Comparison of ENCODE assay signal across 9 cellular contexts in genomic region chr14:31449971-31450610, GRCh38. TPM values are rescaled to one million over a fixed set of nuclear protein-coding genes. Genes with fewer than 3 reads are reported as not detected.
DNase-seq lines count a peak whose midpoint lies in the region; ATAC-seq, FAIRE-seq and TF ChIP-seq lines count a peak whose summit lies in the region.
"Had no signal": no experiment of that assay in that cellular context is flagged by ENCODE, and none has a peak within 500 bp of the region (broad histone marks: within the 10 kb centered on the region; RNA-seq: fewer than 3 reads in every experiment).

No MANE protein-coding gene starts in this region.

- H3K79me2 ChIP-seq in GM12878 (ENCODE audit: control insufficient read depth, insufficient read depth, low read length): no peaks in the 10 kb centered on the region

- RAD21 ChIA-PET in GM12878 (lab: Charles Lee; ENCODE audit: unreplicated experiment): interaction anchor here (0.8 to 1.6 kb wide), 6 partner anchors 8 to 322 kb away, joined by 3 to 4 read pairs (median 4); partner anchors contain the start of genes HEATR5A and HECTD1

- H3K9me3 ChIP-seq in CD8-positive, alpha-beta T cell (ENCODE audit: low read length): no peaks in the 10 kb centered on the region
- no peaks in the 10 kb centered on the region for H3K9me3 ChIP-seq in GM12878 (replicated peaks; ENCODE audit: control insufficient read depth, insufficient read depth, low read length)

- H3K4me1 ChIP-seq in CD8-positive, alpha-beta T cell (ENCODE audit: insufficient read depth, low read length): no peaks in the 10 kb centered on the region
- H3K4me1 ChIP-seq in GM12878 (ENCODE audit: control insufficient read depth, insufficient read depth, low read length): no peaks in the 10 kb centered on the region

- peak; percentile 52 for TF ChIP-seq CTCF in CD8-positive, alpha-beta T cell (IDR thresholded peaks at IDR 0.05)
- TF ChIP-seq CTCF in GM12878 (IDR thresholded peaks at IDR 0.05 in 2 of 3, conservative IDR thresholded peaks at IDR 0.05 in 1 of 3; ENCODE audit: control insufficient read depth in 2 of 3, extremely low read depth in 1 of 3, insufficient read depth in 1 of 3, low read depth in 3 of 3, low read length in 3 of 3) (peak; percentile 48 to 53 (median 50); a peak in 4 of 6 replicates), kidney epithelial cell (IDR thresholded peaks at IDR 0.05; ENCODE audit: insufficient read depth, low read length, poor library complexity, severe bottlenecking) (peak; percentile 50)

- intact Hi-C loops in CD8-positive, alpha-beta T cell (cut with DNase I, micrococcal nuclease): loop anchor here in 1 of 2 experiments (10.0 kb wide), 1 partner anchor 245 kb away; the partner anchor contains the start of gene HECTD1
- intact Hi-C loops in GM12878 (cut with micrococcal nuclease; ENCODE audit: unreplicated experiment): loop anchor here (10.0 kb wide), 1 partner anchor 625 kb away; the partner anchor contains the start of gene ARHGAP5

- no peaks in the 10 kb centered on the region for H3K27me3 ChIP-seq in CD8-positive, alpha-beta T cell (ENCODE audit: insufficient read depth, low read length)
- H3K27me3 ChIP-seq in GM12878 (replicated peaks in 1 of 2; ENCODE audit: control insufficient read depth in 2 of 2, insufficient read depth in 2 of 2, low read length in 1 of 2) (no peaks in the 10 kb centered on the region), kidney epithelial cell (ENCODE audit: control insufficient read depth, insufficient read depth, low read length) (no peaks in the 10 kb centered on the region)

- TF ChIP-seq POLR2A in GM12878 (IDR thresholded peaks at IDR 0.05; ENCODE audit: low read depth, low read length): no peak

- H3K27ac ChIP-seq in CD8-positive, alpha-beta T cell (ENCODE audit: low read depth, low read length): no peak overlapping the region
- no peak overlapping the region for H3K27ac ChIP-seq in GM12878 (ENCODE audit: control insufficient read depth, insufficient read depth)

- peak; percentile 44 for ATAC-seq in CD8-positive, alpha-beta T cell
- peak; percentile 67 for ATAC-seq in GM19324 (IDR thresholded peaks at IDR 0.05; ENCODE audit: low FRiP score, unreplicated experiment)
- ATAC-seq in GM12878: peak; percentile 84

- no peaks in the 10 kb centered on the region for H3K36me3 ChIP-seq in CD8-positive, alpha-beta T cell (ENCODE audit: insufficient read depth, low read length)
- no peaks in the 10 kb centered on the region for H3K36me3 ChIP-seq in GM12878 (ENCODE audit: control insufficient read depth in 2 of 2, insufficient read depth in 2 of 2, low read length in 1 of 2)
- no peaks in the 10 kb centered on the region for H3K36me3 ChIP-seq in kidney epithelial cell (ENCODE audit: control insufficient read depth, insufficient read depth, low read length)

- H2AFZ ChIP-seq in GM12878 (ENCODE audit: control insufficient read depth, low read depth, low read length): no peak overlapping the region

- no peak overlapping the region for H3K4me3 ChIP-seq in CD8-positive, alpha-beta T cell (ENCODE audit: low read depth, low read length)
- H3K4me3 ChIP-seq in GM12878 (no peak overlapping the region), kidney epithelial cell (ENCODE audit: low read depth, low read length) (no peak overlapping the region)

- H3K4me3 Mint-ChIP-seq in CD8-positive, alpha-beta T cell: no peak overlapping the region
- no peak overlapping the region for H3K4me3 Mint-ChIP-seq in activated T-cell treated with anti-CD3 and anti-CD28 coated beads, Interleukin-2, amount 50 U/mL, for 24 hours
- H3K4me3 Mint-ChIP-seq: immature natural killer cell had no signal

- TF ChIP-seq EP300 in GM12878 (IDR thresholded peaks at IDR 0.05; ENCODE audit: borderline replicate concordance in 1 of 2, control insufficient read depth in 1 of 2, low read depth in 2 of 2, low read length in 2 of 2): no peak

- peaks cover 52% of the 10 kb centered on the region for H3K36me3 Mint-ChIP-seq in CD8-positive, alpha-beta T cell
- peaks cover 64% of the 10 kb centered on the region for H3K36me3 Mint-ChIP-seq in activated T-cell treated with anti-CD3 and anti-CD28 coated beads, Interleukin-2, amount 50 U/mL, for 24 hours (ENCODE audit: low read depth)

- H3K27ac Mint-ChIP-seq in CD8-positive, alpha-beta T cell: no peak overlapping the region
- H3K27ac Mint-ChIP-seq in activated T-cell treated with anti-CD3 and anti-CD28 coated beads, Interleukin-2, amount 50 U/mL, for 24 hours: no peak overlapping the region
- H3K27ac Mint-ChIP-seq: immature natural killer cell had no signal

- no peak for DNase-seq in CD8-positive, alpha-beta T cell
- DNase-seq in NCI-H1694 treated with DMSO at 0.1 percent for 48 hours (lab: John Stamatoyannopoulos, UW) (peak; percentile 52), GM12878 (ENCODE audit: low read depth, low spot score) (no peak), kidney epithelial cell (ENCODE audit: low read depth) (no peak)
- no peak for DNase-seq in activated T-cell treated with anti-CD3 and anti-CD28 coated beads, Interleukin-2, amount 50 U/mL, for 24 hours
- no peak for DNase-seq in effector CD4-positive, alpha-beta T cell
- no peak for DNase-seq in activated CD4-positive, alpha-beta T cell treated with anti-CD3 and anti-CD28 coated beads, Interleukin-2, amount 50 U/mL, for 4 hours

- H4K20me1 ChIP-seq in GM12878 (ENCODE audit: control insufficient read depth, insufficient read depth): no peaks in the 10 kb centered on the region

- CTCF ChIA-PET in CD8-positive, alpha-beta T cell (lab: Charles Lee): interaction anchor here (0.8 kb wide), 1 partner anchor 44 kb away, joined by 3 read pairs; no protein-coding TSS in a partner anchor
- CTCF ChIA-PET in GM12878 (lab: Yijun Ruan, JAX): interaction anchor here (0.7 to 2.9 kb wide), 23 partner anchors 8 to 750 kb away, joined by 3 to 15 read pairs (median 4); partner anchors contain the start of gene HEATR5A

- SMC1A ChIA-PET in GM12878 (lab: Charles Lee; ENCODE audit: uncharacterized antibody, unreplicated experiment): interaction anchor here (1.0 to 1.6 kb wide), 11 partner anchors 11 to 310 kb away, joined by 3 to 10 read pairs (median 3); partner anchors contain the start of gene HEATR5A

- in situ Hi-C loops in GM12878 (cut with MboI): no loop called here

- no peaks in the 10 kb centered on the region for H3K27me3 Mint-ChIP-seq in CD8-positive, alpha-beta T cell (ENCODE audit: low read depth)
- H3K27me3 Mint-ChIP-seq in activated T-cell treated with anti-CD3 and anti-CD28 coated beads, Interleukin-2, amount 50 U/mL, for 24 hours: no peaks in the 10 kb centered on the region

- FAIRE-seq in GM12878 (lab: Jason Lieb, UNC): peak; percentile 81

- no peaks in the 10 kb centered on the region for H3K9me3 Mint-ChIP-seq in CD8-positive, alpha-beta T cell
- H3K9me3 Mint-ChIP-seq in activated T-cell treated with anti-CD3 and anti-CD28 coated beads, Interleukin-2, amount 50 U/mL, for 24 hours: no peaks in the 10 kb centered on the region
- H3K9me3 Mint-ChIP-seq: immature natural killer cell had no signal

- no peak overlapping the region for H3K9ac ChIP-seq in GM12878 (ENCODE audit: control insufficient read depth, insufficient read depth, low read length)

- peaks cover 15% of the 10 kb centered on the region for H3K4me1 Mint-ChIP-seq in CD8-positive, alpha-beta T cell (ENCODE audit: low read depth)
- peaks cover 10% of the 10 kb centered on the region for H3K4me1 Mint-ChIP-seq in activated T-cell treated with anti-CD3 and anti-CD28 coated beads, Interleukin-2, amount 50 U/mL, for 24 hours (ENCODE audit: low read depth)

- BruUV-seq in GM12878 (replicated peaks; lab: Mats Ljungman, UMichigan): no TSS peak

- 39% methylated on average over 2 of the region's 2 CpGs for WGBS in GM12878 (ENCODE audit: insufficient coverage, insufficient replicate concordance, low lambda C conversion rate, missing lambda C conversion rate)

- peak; percentile 53 for TF ChIP-seq RAD21 in GM12878 (IDR thresholded peaks at IDR 0.05; ENCODE audit: insufficient read depth, low read depth, low read length)

- no peak overlapping the region for H3K4me2 ChIP-seq in GM12878 (ENCODE audit: control insufficient read depth, insufficient read depth)

- POLR2A ChIA-PET in CD8-positive, alpha-beta T cell (lab: Charles Lee): no interaction called here
- POLR2A ChIA-PET in GM12878 (lab: Charles Lee): no interaction called here

RNA-seq across cellular contexts. Expression of gene DTD2, which starts 7.2 kb away (rescaled TPM):
- 1 to 10 TPM; 4.9 to 6.5 TPM for total RNA-seq in CD8-positive, alpha-beta T cell
- total RNA-seq in GM12878 (2013; cell fraction: nucleolus; rRNA removed): 24.6 and 25.6 TPM in 2 replicates
- 32.8 and 35.9 TPM in 2 replicates for total RNA-seq in GM12878 (2014; rRNA removed)
- 20.2 and 20.8 TPM in 2 replicates for total RNA-seq in GM12878 (2014; rRNA removed; fragmentation: Illumina TruSeq; extraction: Trizol)
- total RNA-seq in GM12878 (2021): 22.2 and 22.7 TPM in 2 replicates
- polyA plus RNA-seq in GM12878 (2011; ENCODE audit: low read depth): 4.9 TPM
- polyA plus RNA-seq in GM12878 (2011; rRNA removed): 15.7 and 23.3 TPM in 2 replicates
- polyA plus RNA-seq in GM12878 (2011; cell fraction: cytosol; rRNA removed): 14.6 and 15.1 TPM in 2 replicates
- 3.1 and 5.3 TPM in 2 replicates for polyA plus RNA-seq in GM12878 (2011; cell fraction: nucleus; rRNA removed)
- 9.0 and 9.2 TPM in 2 replicates for polyA plus RNA-seq in GM12878 (2012)
- polyA plus RNA-seq in GM12878 (2014; fragmentation: Illumina TruSeq; extraction: Trizol): 16.2 and 18.5 TPM in 2 replicates
- polyA plus RNA-seq in GM12878 (2014; fragmentation: Nextera tagmentation; extraction: Ambion mirVana): 1 to 10 TPM; 4.5 to 5.4 TPM
- polyA plus RNA-seq in GM12878 (2014; rRNA removed): 23.3 and 26.0 TPM in 2 replicates
- 10 to 100 TPM; 12.3 to 12.4 TPM for polyA plus RNA-seq in GM12878 (2016; fragmentation: Nextera tagmentation; extraction: Ambion mirVana)
- polyA minus RNA-seq in GM12878 (2011; rRNA and poly(A)+ RNA removed): 11.0 and 15.7 TPM in 2 replicates
- polyA minus RNA-seq in GM12878 (2011; cell fraction: cytosol; rRNA and poly(A)+ RNA removed): 7.8 and 13.9 TPM in 2 replicates
- 8.3 and 13.9 TPM in 2 replicates for polyA minus RNA-seq in GM12878 (2011; cell fraction: nucleus; rRNA and poly(A)+ RNA removed)
- 30.0 and 44.6 TPM in 2 replicates for total RNA-seq in kidney epithelial cell

RNA-seq across cellular contexts. Expression of gene HEATR5A, which starts 29.7 kb away (rescaled TPM):
- total RNA-seq in CD8-positive, alpha-beta T cell: 1 to 10 TPM; 3.4 to 3.5 TPM
- total RNA-seq in GM12878 (2013; cell fraction: nucleolus; rRNA removed): 24.3 and 36.7 TPM in 2 replicates
- total RNA-seq in GM12878 (2014; rRNA removed) (9.3 and 11.5 TPM in 2 replicates), GM12878 (2014; rRNA removed; fragmentation: Illumina TruSeq; extraction: Trizol) (9.7 and 10.1 TPM in 2 replicates), GM12878 (2021) (11.6 and 13.4 TPM in 2 replicates), kidney epithelial cell (12.4 and 18.8 TPM in 2 replicates)
- polyA plus RNA-seq in GM12878 (2011; ENCODE audit: low read depth): 4.7 TPM
- polyA plus RNA-seq in GM12878 (2011; rRNA removed) (14.2 and 19.6 TPM in 2 replicates), GM12878 (2014; fragmentation: Illumina TruSeq; extraction: Trizol) (6.6 and 8.8 TPM in 2 replicates), GM12878 (2014; fragmentation: Nextera tagmentation; extraction: Ambion mirVana) (10 to 100 TPM; 25.4 to 37.1 TPM), GM12878 (2014; rRNA removed) (4.7 and 5.1 TPM in 2 replicates), GM12878 (2016; fragmentation: Nextera tagmentation; extraction: Ambion mirVana) (10 to 100 TPM; 19.2 to 20.9 TPM)
- polyA plus RNA-seq in GM12878 (2011; cell fraction: cytosol; rRNA removed): 6.5 and 6.7 TPM in 2 replicates
- polyA plus RNA-seq in GM12878 (2011; cell fraction: nucleus; rRNA removed): 5.0 and 6.2 TPM in 2 replicates
- 4.2 and 6.6 TPM in 2 replicates for polyA plus RNA-seq in GM12878 (2012)
- polyA minus RNA-seq in GM12878 (2011; rRNA and poly(A)+ RNA removed): 18.8 and 22.4 TPM in 2 replicates
- 5.7 and 5.9 TPM in 2 replicates for polyA minus RNA-seq in GM12878 (2011; cell fraction: cytosol; rRNA and poly(A)+ RNA removed)
- polyA minus RNA-seq in GM12878 (2011; cell fraction: nucleus; rRNA and poly(A)+ RNA removed): 6.8 and 16.1 TPM in 2 replicates

RNA-seq across cellular contexts. Expression of gene GPR33, which starts 37.7 kb away (rescaled TPM):
- total RNA-seq in CD8-positive, alpha-beta T cell: not detected
- not detected in 2 replicates for total RNA-seq in GM12878 (2013; cell fraction: nucleolus; rRNA removed)
- total RNA-seq in GM12878 (2014; rRNA removed): not detected in 2 replicates
- total RNA-seq in GM12878 (2014; rRNA removed; fragmentation: Illumina TruSeq; extraction: Trizol): not detected in 2 replicates
- not detected in 2 replicates for total RNA-seq in GM12878 (2021)
- not detected for polyA plus RNA-seq in GM12878 (2011; ENCODE audit: low read depth)
- not detected in 2 replicates for polyA plus RNA-seq in GM12878 (2011; rRNA removed)
- not detected in 2 replicates for polyA plus RNA-seq in GM12878 (2011; cell fraction: cytosol; rRNA removed)
- not detected in 2 replicates for polyA plus RNA-seq in GM12878 (2011; cell fraction: nucleus; rRNA removed)
- not detected in 2 replicates for polyA plus RNA-seq in GM12878 (2012)
- polyA plus RNA-seq in GM12878 (2014; fragmentation: Illumina TruSeq; extraction: Trizol): not detected in 2 replicates
- polyA plus RNA-seq in GM12878 (2014; fragmentation: Nextera tagmentation; extraction: Ambion mirVana): not detected
- polyA plus RNA-seq in GM12878 (2014; rRNA removed): not detected in 2 replicates
- polyA plus RNA-seq in GM12878 (2016; fragmentation: Nextera tagmentation; extraction: Ambion mirVana): not detected
- not detected in 2 replicates for polyA minus RNA-seq in GM12878 (2011; rRNA and poly(A)+ RNA removed)
- not detected in 2 replicates for polyA minus RNA-seq in GM12878 (2011; cell fraction: cytosol; rRNA and poly(A)+ RNA removed)
- not detected in 2 replicates for polyA minus RNA-seq in GM12878 (2011; cell fraction: nucleus; rRNA and poly(A)+ RNA removed)
- total RNA-seq in kidney epithelial cell: not detected in 2 replicates
- polyA plus RNA-seq: immature natural killer cell had no signal
